Comparison of ENCODE assay signal across 1 cellular context in the genomic region with DNA sequence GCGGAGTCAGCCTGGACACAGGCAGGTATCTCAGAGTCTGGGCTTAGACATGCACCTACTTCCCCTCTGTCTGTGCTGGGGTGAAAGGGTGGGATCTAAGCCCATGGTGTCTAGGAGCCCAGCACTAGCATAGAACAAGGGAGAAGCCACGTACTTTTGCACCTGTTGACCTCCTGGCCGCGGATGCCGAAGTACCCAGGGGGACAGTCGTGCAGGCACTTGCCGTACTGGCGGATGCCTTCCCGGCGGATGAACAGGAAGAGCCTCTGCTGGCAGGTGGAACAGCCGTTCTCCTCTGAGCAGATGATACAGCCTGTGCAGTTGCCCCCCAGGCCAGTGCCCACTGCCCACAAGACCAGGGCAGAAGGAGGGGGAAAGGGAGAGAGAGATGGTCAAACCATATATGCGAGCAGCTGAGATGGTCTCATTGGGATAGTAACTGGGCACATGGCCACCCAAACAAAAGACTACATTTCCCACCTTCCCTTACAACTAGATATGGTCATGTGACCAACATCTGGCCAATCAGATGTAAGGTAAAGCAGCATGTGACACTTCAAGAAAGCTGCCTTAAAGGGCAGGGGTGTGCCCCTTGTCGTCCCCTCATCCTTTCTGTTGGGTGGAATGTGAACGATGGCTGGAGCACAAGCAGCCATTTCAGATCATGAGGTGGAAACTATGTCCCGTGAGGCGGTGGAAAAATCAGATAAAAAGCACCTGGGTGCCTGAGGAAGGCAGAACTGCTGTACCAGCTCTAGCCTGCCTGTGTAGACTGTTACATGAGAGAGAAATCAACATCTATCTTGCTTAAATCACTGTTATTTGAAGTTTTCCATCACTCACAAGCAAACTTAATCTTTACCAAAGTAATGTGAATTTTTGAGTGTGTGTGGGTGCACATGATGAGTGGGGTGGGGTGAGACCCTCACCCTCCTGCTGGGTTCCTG.
TF ChIP-seq lines count a peak whose summit lies in the region.

No MANE protein-coding gene starts in this region.

TF ChIP-seq in K562, 482 proteins besides CTCF, POLR2A, EP300 and RAD21 (continued from another document and continues in another):
- no peak for TF ChIP-seq SPI1 (IDR thresholded peaks at IDR 0.05; ENCODE audit: borderline replicate concordance, low read depth, low read length)
- no peak for TF ChIP-seq ZEB2 (IDR thresholded peaks at IDR 0.05)
- TF ChIP-seq, protein P1, sequence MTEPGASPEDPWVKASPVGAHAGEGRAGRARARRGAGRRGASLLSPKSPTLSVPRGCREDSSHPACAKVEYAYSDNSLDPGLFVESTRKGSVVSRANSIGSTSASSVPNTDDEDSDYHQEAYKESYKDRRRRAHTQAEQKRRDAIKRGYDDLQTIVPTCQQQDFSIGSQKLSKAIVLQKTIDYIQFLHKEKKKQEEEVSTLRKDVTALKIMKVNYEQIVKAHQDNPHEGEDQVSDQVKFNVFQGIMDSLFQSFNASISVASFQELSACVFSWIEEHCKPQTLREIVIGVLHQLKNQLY (CRISPR knock-in tag; conservative IDR thresholded peaks at IDR 0.05), result no peak
- no peak for TF ChIP-seq SIN3A (IDR thresholded peaks at IDR 0.05; ENCODE audit: borderline replicate concordance in 2 of 2, control insufficient read depth in 1 of 2, low read depth in 2 of 2, low read length in 2 of 2)
- no peak for TF ChIP-seq GABPB2 (CRISPR knock-in tag; conservative IDR thresholded peaks at IDR 0.05)
- TF ChIP-seq POU5F1 (IDR thresholded peaks at IDR 0.05; ENCODE audit: borderline replicate concordance, low read depth, low read length, partially characterized antibody), result no peak
- TF ChIP-seq, protein P2, sequence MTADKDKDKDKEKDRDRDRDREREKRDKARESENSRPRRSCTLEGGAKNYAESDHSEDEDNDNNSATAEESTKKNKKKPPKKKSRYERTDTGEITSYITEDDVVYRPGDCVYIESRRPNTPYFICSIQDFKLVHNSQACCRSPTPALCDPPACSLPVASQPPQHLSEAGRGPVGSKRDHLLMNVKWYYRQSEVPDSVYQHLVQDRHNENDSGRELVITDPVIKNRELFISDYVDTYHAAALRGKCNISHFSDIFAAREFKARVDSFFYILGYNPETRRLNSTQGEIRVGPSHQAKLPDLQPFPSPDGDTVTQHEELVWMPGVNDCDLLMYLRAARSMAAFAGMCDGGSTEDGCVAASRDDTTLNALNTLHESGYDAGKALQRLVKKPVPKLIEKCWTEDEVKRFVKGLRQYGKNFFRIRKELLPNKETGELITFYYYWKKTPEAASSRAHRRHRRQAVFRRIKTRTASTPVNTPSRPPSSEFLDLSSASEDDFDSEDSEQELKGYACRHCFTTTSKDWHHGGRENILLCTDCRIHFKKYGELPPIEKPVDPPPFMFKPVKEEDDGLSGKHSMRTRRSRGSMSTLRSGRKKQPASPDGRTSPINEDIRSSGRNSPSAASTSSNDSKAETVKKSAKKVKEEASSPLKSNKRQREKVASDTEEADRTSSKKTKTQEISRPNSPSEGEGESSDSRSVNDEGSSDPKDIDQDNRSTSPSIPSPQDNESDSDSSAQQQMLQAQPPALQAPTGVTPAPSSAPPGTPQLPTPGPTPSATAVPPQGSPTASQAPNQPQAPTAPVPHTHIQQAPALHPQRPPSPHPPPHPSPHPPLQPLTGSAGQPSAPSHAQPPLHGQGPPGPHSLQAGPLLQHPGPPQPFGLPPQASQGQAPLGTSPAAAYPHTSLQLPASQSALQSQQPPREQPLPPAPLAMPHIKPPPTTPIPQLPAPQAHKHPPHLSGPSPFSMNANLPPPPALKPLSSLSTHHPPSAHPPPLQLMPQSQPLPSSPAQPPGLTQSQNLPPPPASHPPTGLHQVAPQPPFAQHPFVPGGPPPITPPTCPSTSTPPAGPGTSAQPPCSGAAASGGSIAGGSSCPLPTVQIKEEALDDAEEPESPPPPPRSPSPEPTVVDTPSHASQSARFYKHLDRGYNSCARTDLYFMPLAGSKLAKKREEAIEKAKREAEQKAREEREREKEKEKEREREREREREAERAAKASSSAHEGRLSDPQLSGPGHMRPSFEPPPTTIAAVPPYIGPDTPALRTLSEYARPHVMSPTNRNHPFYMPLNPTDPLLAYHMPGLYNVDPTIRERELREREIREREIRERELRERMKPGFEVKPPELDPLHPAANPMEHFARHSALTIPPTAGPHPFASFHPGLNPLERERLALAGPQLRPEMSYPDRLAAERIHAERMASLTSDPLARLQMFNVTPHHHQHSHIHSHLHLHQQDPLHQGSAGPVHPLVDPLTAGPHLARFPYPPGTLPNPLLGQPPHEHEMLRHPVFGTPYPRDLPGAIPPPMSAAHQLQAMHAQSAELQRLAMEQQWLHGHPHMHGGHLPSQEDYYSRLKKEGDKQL (CRISPR knock-in tag; IDR thresholded peaks at IDR 0.05; ENCODE audit: borderline replicate concordance), result no peak
- no peak for TF ChIP-seq ZBTB1 (CRISPR knock-in tag; IDR thresholded peaks at IDR 0.05; ENCODE audit: borderline replicate concordance, low read depth)
- TF ChIP-seq TCF7L2 (IDR thresholded peaks at IDR 0.05; ENCODE audit: low read depth, low read length), result no peak
- peak; percentile 39 for TF ChIP-seq RBM25 (IDR thresholded peaks at IDR 0.05; ENCODE audit: low read depth, low read length, severe bottlenecking)
- TF ChIP-seq ZNF24 (IDR thresholded peaks at IDR 0.05), result no peak
- peak; percentile 98 for TF ChIP-seq TOE1 (IDR thresholded peaks at IDR 0.05; ENCODE audit: borderline replicate concordance)
- TF ChIP-seq TOE1 (CRISPR knock-in tag; IDR thresholded peaks at IDR 0.05; ENCODE audit: borderline replicate concordance, low read depth), result no peak
- TF ChIP-seq, protein P3, sequence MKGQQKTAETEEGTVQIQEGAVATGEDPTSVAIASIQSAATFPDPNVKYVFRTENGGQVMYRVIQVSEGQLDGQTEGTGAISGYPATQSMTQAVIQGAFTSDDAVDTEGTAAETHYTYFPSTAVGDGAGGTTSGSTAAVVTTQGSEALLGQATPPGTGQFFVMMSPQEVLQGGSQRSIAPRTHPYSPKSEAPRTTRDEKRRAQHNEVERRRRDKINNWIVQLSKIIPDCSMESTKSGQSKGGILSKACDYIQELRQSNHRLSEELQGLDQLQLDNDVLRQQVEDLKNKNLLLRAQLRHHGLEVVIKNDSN (CRISPR knock-in tag; IDR thresholded peaks at IDR 0.05), result peak; percentile 99
- no peak for TF ChIP-seq NCOA1 (IDR thresholded peaks at IDR 0.05; ENCODE audit: low read depth)
- TF ChIP-seq TEAD4 (IDR thresholded peaks at IDR 0.05; ENCODE audit: low read length), result no peak
- no peak for TF ChIP-seq TEAD4 (CRISPR knock-in tag; IDR thresholded peaks at IDR 0.05; ENCODE audit: borderline replicate concordance)
- TF ChIP-seq MEIS2 (IDR thresholded peaks at IDR 0.05; ENCODE audit: partially characterized antibody), result no peak
- TF ChIP-seq, protein P4, sequence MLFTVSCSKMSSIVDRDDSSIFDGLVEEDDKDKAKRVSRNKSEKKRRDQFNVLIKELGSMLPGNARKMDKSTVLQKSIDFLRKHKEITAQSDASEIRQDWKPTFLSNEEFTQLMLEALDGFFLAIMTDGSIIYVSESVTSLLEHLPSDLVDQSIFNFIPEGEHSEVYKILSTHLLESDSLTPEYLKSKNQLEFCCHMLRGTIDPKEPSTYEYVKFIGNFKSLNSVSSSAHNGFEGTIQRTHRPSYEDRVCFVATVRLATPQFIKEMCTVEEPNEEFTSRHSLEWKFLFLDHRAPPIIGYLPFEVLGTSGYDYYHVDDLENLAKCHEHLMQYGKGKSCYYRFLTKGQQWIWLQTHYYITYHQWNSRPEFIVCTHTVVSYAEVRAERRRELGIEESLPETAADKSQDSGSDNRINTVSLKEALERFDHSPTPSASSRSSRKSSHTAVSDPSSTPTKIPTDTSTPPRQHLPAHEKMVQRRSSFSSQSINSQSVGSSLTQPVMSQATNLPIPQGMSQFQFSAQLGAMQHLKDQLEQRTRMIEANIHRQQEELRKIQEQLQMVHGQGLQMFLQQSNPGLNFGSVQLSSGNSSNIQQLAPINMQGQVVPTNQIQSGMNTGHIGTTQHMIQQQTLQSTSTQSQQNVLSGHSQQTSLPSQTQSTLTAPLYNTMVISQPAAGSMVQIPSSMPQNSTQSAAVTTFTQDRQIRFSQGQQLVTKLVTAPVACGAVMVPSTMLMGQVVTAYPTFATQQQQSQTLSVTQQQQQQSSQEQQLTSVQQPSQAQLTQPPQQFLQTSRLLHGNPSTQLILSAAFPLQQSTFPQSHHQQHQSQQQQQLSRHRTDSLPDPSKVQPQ (CRISPR knock-in tag; IDR thresholded peaks at IDR 0.05; ENCODE audit: borderline replicate concordance), result no peak
- TF ChIP-seq NCOA2 (IDR thresholded peaks at IDR 0.05; ENCODE audit: partially characterized antibody in 2 of 2), result no peak
- TF ChIP-seq SAP30 (IDR thresholded peaks at IDR 0.05; ENCODE audit: borderline replicate concordance, insufficient read depth, low read depth, low read length, poor library complexity, severe bottlenecking), result no peak
- TF ChIP-seq, protein P5, sequence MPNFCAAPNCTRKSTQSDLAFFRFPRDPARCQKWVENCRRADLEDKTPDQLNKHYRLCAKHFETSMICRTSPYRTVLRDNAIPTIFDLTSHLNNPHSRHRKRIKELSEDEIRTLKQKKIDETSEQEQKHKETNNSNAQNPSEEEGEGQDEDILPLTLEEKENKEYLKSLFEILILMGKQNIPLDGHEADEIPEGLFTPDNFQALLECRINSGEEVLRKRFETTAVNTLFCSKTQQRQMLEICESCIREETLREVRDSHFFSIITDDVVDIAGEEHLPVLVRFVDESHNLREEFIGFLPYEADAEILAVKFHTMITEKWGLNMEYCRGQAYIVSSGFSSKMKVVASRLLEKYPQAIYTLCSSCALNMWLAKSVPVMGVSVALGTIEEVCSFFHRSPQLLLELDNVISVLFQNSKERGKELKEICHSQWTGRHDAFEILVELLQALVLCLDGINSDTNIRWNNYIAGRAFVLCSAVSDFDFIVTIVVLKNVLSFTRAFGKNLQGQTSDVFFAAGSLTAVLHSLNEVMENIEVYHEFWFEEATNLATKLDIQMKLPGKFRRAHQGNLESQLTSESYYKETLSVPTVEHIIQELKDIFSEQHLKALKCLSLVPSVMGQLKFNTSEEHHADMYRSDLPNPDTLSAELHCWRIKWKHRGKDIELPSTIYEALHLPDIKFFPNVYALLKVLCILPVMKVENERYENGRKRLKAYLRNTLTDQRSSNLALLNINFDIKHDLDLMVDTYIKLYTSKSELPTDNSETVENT (CRISPR knock-in tag; IDR thresholded peaks at IDR 0.05), result no peak
- peak; percentile 62 to 65 for TF ChIP-seq SIX5 (IDR thresholded peaks at IDR 0.05; ENCODE audit: borderline replicate concordance in 1 of 2, insufficient read depth in 1 of 2, low read depth in 1 of 2, low read length in 2 of 2)
- TF ChIP-seq, protein P6, sequence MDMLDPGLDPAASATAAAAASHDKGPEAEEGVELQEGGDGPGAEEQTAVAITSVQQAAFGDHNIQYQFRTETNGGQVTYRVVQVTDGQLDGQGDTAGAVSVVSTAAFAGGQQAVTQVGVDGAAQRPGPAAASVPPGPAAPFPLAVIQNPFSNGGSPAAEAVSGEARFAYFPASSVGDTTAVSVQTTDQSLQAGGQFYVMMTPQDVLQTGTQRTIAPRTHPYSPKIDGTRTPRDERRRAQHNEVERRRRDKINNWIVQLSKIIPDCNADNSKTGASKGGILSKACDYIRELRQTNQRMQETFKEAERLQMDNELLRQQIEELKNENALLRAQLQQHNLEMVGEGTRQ (CRISPR knock-in tag; IDR thresholded peaks at IDR 0.05), result peak; percentile 97
- TF ChIP-seq BRD9 (IDR thresholded peaks at IDR 0.05; ENCODE audit: low read depth, partially characterized antibody), result no peak
- TF ChIP-seq ZNF778 (CRISPR knock-in tag; IDR thresholded peaks at IDR 0.05), result no peak
- TF ChIP-seq ZC3H11A (IDR thresholded peaks at IDR 0.05; ENCODE audit: low read depth, low read length), result no peak
- TF ChIP-seq CREM (IDR thresholded peaks at IDR 0.05; ENCODE audit: low read depth), result 0 out of 2 replicates have a peak, but pooled peaks have one; percentile 14
- TF ChIP-seq ZNF263 (CRISPR knock-in tag; IDR thresholded peaks at IDR 0.05; ENCODE audit: borderline replicate concordance), result no peak
- TF ChIP-seq, protein P7, sequence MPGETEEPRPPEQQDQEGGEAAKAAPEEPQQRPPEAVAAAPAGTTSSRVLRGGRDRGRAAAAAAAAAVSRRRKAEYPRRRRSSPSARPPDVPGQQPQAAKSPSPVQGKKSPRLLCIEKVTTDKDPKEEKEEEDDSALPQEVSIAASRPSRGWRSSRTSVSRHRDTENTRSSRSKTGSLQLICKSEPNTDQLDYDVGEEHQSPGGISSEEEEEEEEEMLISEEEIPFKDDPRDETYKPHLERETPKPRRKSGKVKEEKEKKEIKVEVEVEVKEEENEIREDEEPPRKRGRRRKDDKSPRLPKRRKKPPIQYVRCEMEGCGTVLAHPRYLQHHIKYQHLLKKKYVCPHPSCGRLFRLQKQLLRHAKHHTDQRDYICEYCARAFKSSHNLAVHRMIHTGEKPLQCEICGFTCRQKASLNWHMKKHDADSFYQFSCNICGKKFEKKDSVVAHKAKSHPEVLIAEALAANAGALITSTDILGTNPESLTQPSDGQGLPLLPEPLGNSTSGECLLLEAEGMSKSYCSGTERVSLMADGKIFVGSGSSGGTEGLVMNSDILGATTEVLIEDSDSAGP (CRISPR knock-in tag; IDR thresholded peaks at IDR 0.05), result peak; percentile 94
- TF ChIP-seq GTF2E2 (tag; IDR thresholded peaks at IDR 0.05), result no peak
- TF ChIP-seq, protein P8, sequence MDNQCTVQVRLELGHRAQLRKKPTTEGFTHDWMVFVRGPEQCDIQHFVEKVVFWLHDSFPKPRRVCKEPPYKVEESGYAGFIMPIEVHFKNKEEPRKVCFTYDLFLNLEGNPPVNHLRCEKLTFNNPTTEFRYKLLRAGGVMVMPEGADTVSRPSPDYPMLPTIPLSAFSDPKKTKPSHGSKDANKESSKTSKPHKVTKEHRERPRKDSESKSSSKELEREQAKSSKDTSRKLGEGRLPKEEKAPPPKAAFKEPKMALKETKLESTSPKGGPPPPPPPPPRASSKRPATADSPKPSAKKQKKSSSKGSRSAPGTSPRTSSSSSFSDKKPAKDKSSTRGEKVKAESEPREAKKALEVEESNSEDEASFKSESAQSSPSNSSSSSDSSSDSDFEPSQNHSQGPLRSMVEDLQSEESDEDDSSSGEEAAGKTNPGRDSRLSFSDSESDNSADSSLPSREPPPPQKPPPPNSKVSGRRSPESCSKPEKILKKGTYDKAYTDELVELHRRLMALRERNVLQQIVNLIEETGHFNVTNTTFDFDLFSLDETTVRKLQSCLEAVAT (IDR thresholded peaks at IDR 0.05), result no peak
- no peak for TF ChIP-seq EWSR1 (IDR thresholded peaks at IDR 0.05; ENCODE audit: borderline replicate concordance, low read depth, partially characterized antibody)
